Comparison of ENCODE assay signal across 7 cellular contexts in genomic region chr15:31263751-31264533, GRCh38.
DNase-seq lines count a peak whose midpoint lies in the region; ATAC-seq and TF ChIP-seq lines count a peak whose summit lies in the region.

No MANE protein-coding gene starts in this region.

- TF ChIP-seq CTCF in nephron (IDR thresholded peaks at IDR 0.05; ENCODE audit: unreplicated experiment in 3 of 3) = no peak

- DNase-seq in NCI-H2081 treated with DMSO at 0.1 percent for 48 hours (lab: John Stamatoyannopoulos, UW) = peak; percentile 67
- peak; percentile 91 for DNase-seq in activated CD4-positive, alpha-beta T cell treated with anti-CD3 and anti-CD28 coated beads, Interleukin-2, amount 10 ng/mL, durations not matched to agents 24 days and 14 days
- peak; percentile 54 for DNase-seq in stimulated activated naive CD4-positive, alpha-beta T cell treated with Interleukin-2 at 50 U/mL for 16 hours (lab: John Stamatoyannopoulos, UW)

- no peaks in the 10 kb centered on the region for H3K36me3 Mint-ChIP-seq in activated CD4-positive, alpha-beta T cell treated with anti-CD3 and anti-CD28 coated beads, Interleukin-2, amount 10 ng/mL, durations not matched to agents 24 days and 14 days (ENCODE audit: low read depth)
- no peaks in the 10 kb centered on the region for H3K36me3 Mint-ChIP-seq in dendritic cell treated with granulocyte-macrophage colony-stimulating factor and Interleukin-4, amounts not matched to agents 40 ng/mL and 50 ng/mL, for 4 days (ENCODE audit: low read depth)
- no peaks in the 10 kb centered on the region for H3K36me3 Mint-ChIP-seq in nephron (ENCODE audit: low read depth)

- peak; percentile 33 for ATAC-seq in GM19324 (IDR thresholded peaks at IDR 0.05; ENCODE audit: low FRiP score, unreplicated experiment)
- no peak for ATAC-seq in GM18858 (IDR thresholded peaks at IDR 0.05; ENCODE audit: unreplicated experiment)

- H3K4me1 Mint-ChIP-seq in activated CD4-positive, alpha-beta T cell treated with anti-CD3 and anti-CD28 coated beads, Interleukin-2, amount 10 ng/mL, durations not matched to agents 24 days and 14 days = peaks cover 74% of the 10 kb centered on the region
- peaks cover 100% of the 10 kb centered on the region for H3K4me1 Mint-ChIP-seq in dendritic cell treated with granulocyte-macrophage colony-stimulating factor and Interleukin-4, amounts not matched to agents 40 ng/mL and 50 ng/mL, for 4 days (ENCODE audit: low read depth)
- peaks cover 53% of the 10 kb centered on the region for H3K4me1 Mint-ChIP-seq in nephron

- H3K4me3 Mint-ChIP-seq in activated CD4-positive, alpha-beta T cell treated with anti-CD3 and anti-CD28 coated beads, Interleukin-2, amount 10 ng/mL, durations not matched to agents 24 days and 14 days = peak overlapping the region; percentile 38
- peak overlapping the region; percentile 17 for H3K4me3 Mint-ChIP-seq in dendritic cell treated with granulocyte-macrophage colony-stimulating factor and Interleukin-4, amounts not matched to agents 40 ng/mL and 50 ng/mL, for 4 days
- H3K4me3 Mint-ChIP-seq in nephron = no peak overlapping the region

- peak overlapping the region; percentile 91 for H3K27ac Mint-ChIP-seq in activated CD4-positive, alpha-beta T cell treated with anti-CD3 and anti-CD28 coated beads, Interleukin-2, amount 10 ng/mL, durations not matched to agents 24 days and 14 days
- H3K27ac Mint-ChIP-seq in dendritic cell treated with granulocyte-macrophage colony-stimulating factor and Interleukin-4, amounts not matched to agents 40 ng/mL and 50 ng/mL, for 4 days = peak overlapping the region; percentile 95
- peak overlapping the region; percentile 68 to 90 (median 87) for H3K27ac Mint-ChIP-seq in nephron

- H3K9me3 Mint-ChIP-seq in activated CD4-positive, alpha-beta T cell treated with anti-CD3 and anti-CD28 coated beads, Interleukin-2, amount 10 ng/mL, durations not matched to agents 24 days and 14 days = no peaks in the 10 kb centered on the region
- no peaks in the 10 kb centered on the region for H3K9me3 Mint-ChIP-seq in dendritic cell treated with granulocyte-macrophage colony-stimulating factor and Interleukin-4, amounts not matched to agents 40 ng/mL and 50 ng/mL, for 4 days
- H3K9me3 Mint-ChIP-seq in nephron = no peaks in the 10 kb centered on the region

- no peaks in the 10 kb centered on the region for H3K27me3 Mint-ChIP-seq in activated CD4-positive, alpha-beta T cell treated with anti-CD3 and anti-CD28 coated beads, Interleukin-2, amount 10 ng/mL, durations not matched to agents 24 days and 14 days
- H3K27me3 Mint-ChIP-seq in dendritic cell treated with granulocyte-macrophage colony-stimulating factor and Interleukin-4, amounts not matched to agents 40 ng/mL and 50 ng/mL, for 4 days = no peaks in the 10 kb centered on the region
- H3K27me3 Mint-ChIP-seq in nephron (ENCODE audit: low read depth) = peaks cover 18% of the 10 kb centered on the region

- intact Hi-C loops in activated CD4-positive, alpha-beta T cell treated with anti-CD3 and anti-CD28 coated beads, Interleukin-2, amount 10 ng/mL, durations not matched to agents 24 days and 14 days (cut with micrococcal nuclease) = loop anchor here (5.0 to 10.0 kb wide), 2 partner anchors 101 to 223 kb away; no protein-coding TSS in a partner anchor
- intact Hi-C loops in dendritic cell treated with granulocyte-macrophage colony-stimulating factor and Interleukin-4, amounts not matched to agents 40 ng/mL and 50 ng/mL, for 4 days (cut with micrococcal nuclease) = loop anchor here (1.0 to 5.0 kb wide), 4 partner anchors 38 to 173 kb away; no protein-coding TSS in a partner anchor

Comparison
In these comparisons a context has a peak if more than half of its experiments do, and no peak if none do; other contexts are left out.
1. H3K4me3 Mint-ChIP-seq: peak in activated CD4-positive, alpha-beta T cell treated with anti-CD3 and anti-CD28 coated beads, Interleukin-2, amount 10 ng/mL, durations not matched to agents 24 days and 14 days (single experiment) and dendritic cell treated with granulocyte-macrophage colony-stimulating factor and Interleukin-4, amounts not matched to agents 40 ng/mL and 50 ng/mL, for 4 days (single experiment); none in nephron (0 of 3).
2. Peak in every context shown above with its lines, with median percentiles within 50 percentile points of each other: DNase-seq and H3K27ac Mint-ChIP-seq.